ENCODE assay signal across 20 cellular contexts in genomic region chr3:31693346-31693745, GRCh38.
DNase-seq lines count a peak whose midpoint lies in the region; FAIRE-seq and TF ChIP-seq lines count a peak whose summit lies in the region.
"Had no signal": no experiment of that assay in that cellular context is flagged by ENCODE, and none has a peak within 500 bp of the region (broad histone marks: within the 10 kb centered on the region; RNA-seq: fewer than 3 reads in every experiment).

No MANE protein-coding gene starts in this region.

- TF ChIP-seq RAD21 in liver (IDR thresholded peaks at IDR 0.05): no peak

- peak; percentile 71 for DNase-seq in LNCaP clone FGC (ENCODE audit: low read depth)
- no peak for DNase-seq in A172 (ENCODE audit: low spot score)
- DNase-seq in NCI-H345 treated with DMSO at 0.1 percent for 48 hours (lab: John Stamatoyannopoulos, UW; ENCODE audit: unreplicated experiment): no peak
- no peak for DNase-seq in GM12891 (ENCODE audit: insufficient read length, low spot score)
- DNase-seq: Caco-2; CD4-positive, CD25-positive, alpha-beta regulatory T cell; CD8-positive, alpha-beta T cell; DMS153; DND-41; GM23248; H7; HCEC 1CT had no signal

- no peak for TF ChIP-seq POLR2A in GM12891 (IDR thresholded peaks at IDR 0.05; ENCODE audit: low read depth, low read length)

- H3K4me1 ChIP-seq in HEK293 (ENCODE audit: control insufficient read depth, insufficient read depth, low read length): 0 out of 2 replicates have a peak, but pooled peaks cover 2% of the 10 kb centered on the region
- no peaks in the 10 kb centered on the region for H3K4me1 ChIP-seq in liver (ENCODE audit: control insufficient read depth in 4 of 4, insufficient read depth in 4 of 4, low read length in 3 of 4)
- H3K4me1 ChIP-seq: BLaER1, Caco-2 had no signal

- no peak for TF ChIP-seq CTCF in HEK293 (tag by site-specific recombination; IDR thresholded peaks at IDR 0.05)
- TF ChIP-seq CTCF in LNCaP clone FGC (IDR thresholded peaks at IDR 0.05; ENCODE audit: control insufficient read depth, extremely low read depth, insufficient read depth): no peak
- TF ChIP-seq CTCF in liver (IDR thresholded peaks at IDR 0.05; ENCODE audit: low read depth, low read length, missing input control): no peak

- no peak overlapping the region for H3K4me3 ChIP-seq in HEK293 (ENCODE audit: low read depth, low read length)
- H3K4me3 ChIP-seq in LNCaP clone FGC (ENCODE audit: low read depth, low read length): no peak overlapping the region
- H3K4me3 ChIP-seq in liver (ENCODE audit: low read depth in 1 of 3, low read length in 3 of 3): no peak overlapping the region
- H3K4me3 ChIP-seq: BLaER1, GM23248 had no signal

- no peak overlapping the region for H3K9ac ChIP-seq in liver (ENCODE audit: low read depth in 1 of 2, low read length in 2 of 2)
- H3K9ac ChIP-seq: BLaER1, GM23248 had no signal

- no peak overlapping the region for H3K27ac ChIP-seq in HEK293 (ENCODE audit: extremely low read depth, low read depth, low read length)
- no peak overlapping the region for H3K27ac ChIP-seq in liver (ENCODE audit: low read depth in 1 of 2, low read length in 2 of 2)
- H3K27ac ChIP-seq: BLaER1, C4-2B, GM23248 had no signal

- no peak for FAIRE-seq in GM12891 (lab: Jason Lieb, UNC)
- FAIRE-seq: A204.1, G401.6, GM19239, H1 had no signal

- no peaks in the 10 kb centered on the region for H3K27me3 ChIP-seq in liver (ENCODE audit: control insufficient read depth in 4 of 4, insufficient read depth in 4 of 4, low read length in 3 of 4)
- H3K27me3 ChIP-seq: BLaER1 had no signal

- H3K9me3 ChIP-seq in HEK293 (ENCODE audit: control insufficient read depth, insufficient read depth, low read depth, low read length) (no peaks in the 10 kb centered on the region), liver (ENCODE audit: control insufficient read depth in 4 of 4, low read length in 3 of 4) (no peaks in the 10 kb centered on the region)
- H3K9me3 ChIP-seq: Caco-2 had no signal

- POLR2A ChIA-PET in HEK293 (lab: Yijun Ruan, JAX): no interaction called here

- H3K36me3 ChIP-seq in HEK293 (ENCODE audit: control insufficient read depth in 2 of 2, insufficient read depth in 1 of 2, low read length in 2 of 2): no peaks in the 10 kb centered on the region
- no peaks in the 10 kb centered on the region for H3K36me3 ChIP-seq in liver (ENCODE audit: control insufficient read depth in 4 of 4, insufficient read depth in 3 of 4, low read depth in 1 of 4, low read length in 3 of 4)
- H3K36me3 ChIP-seq: BLaER1 had no signal

- CTCF ChIA-PET in HEK293 (lab: Yijun Ruan, JAX): no interaction called here

- WGBS in liver: 92% methylated on average over 5 of the region's 5 CpGs

TF ChIP-seq in HEK293, 187 proteins besides CTCF, POLR2A, EP300 and RAD21:
- TF ChIP-seq ZNF416 (tag by site-specific recombination; IDR thresholded peaks at IDR 0.05) (no peak), ZNF16 (tag by site-specific recombination; IDR thresholded peaks at IDR 0.05; ENCODE audit: low read depth) (no peak), ATF2 (tag by site-specific recombination; IDR thresholded peaks at IDR 0.05; ENCODE audit: low read depth) (peak; percentile 70), ZNF629 (tag by site-specific recombination; IDR thresholded peaks at IDR 0.05) (no peak), ZNF768 (tag by site-specific recombination; IDR thresholded peaks at IDR 0.05) (no peak)

TF ChIP-seq in liver, 16 proteins besides CTCF, POLR2A, EP300 and RAD21:
- TF ChIP-seq NR2F2 (IDR thresholded peaks at IDR 0.05) (peak; percentile 1), MAX (IDR thresholded peaks at IDR 0.05) (no peak)

TF ChIP-seq in GM12891, 5 proteins besides CTCF, POLR2A, EP300 and RAD21:
- TF ChIP-seq POLR2AphosphoS5 (IDR thresholded peaks at IDR 0.05; ENCODE audit: low read depth, low read length) (no peak), SPI1 (IDR thresholded peaks at IDR 0.05; ENCODE audit: low read depth, low read length) (no peak), TAF1 (IDR thresholded peaks at IDR 0.05; ENCODE audit: low read depth, low read length) (no peak), POU2F2 (IDR thresholded peaks at IDR 0.05; ENCODE audit: low read depth, low read length) (no peak), PAX5 (IDR thresholded peaks at IDR 0.05; ENCODE audit: insufficient read depth, low read length, severe bottlenecking) (no peak)
